ENCODE assay signal across 5 cellular contexts in genomic region chr5:177417081-177417480, GRCh38. TPM values are rescaled to one million over a fixed set of nuclear protein-coding genes. Genes with fewer than 3 reads are reported as not detected.
"Had no signal": no experiment of that assay in that cellular context is flagged by ENCODE, and none has a peak within 500 bp of the region (broad histone marks: within the 10 kb centered on the region; RNA-seq: fewer than 3 reads in every experiment).

No MANE protein-coding gene starts in this region.

RNA-seq across cellular contexts. Expression of gene PFN3, which starts 16.6 kb away (rescaled TPM):
- total RNA-seq: H1, H9, HepG2, HT1080 had no signal

RNA-seq across cellular contexts. Expression of gene SLC34A1, which starts 32.8 kb away (rescaled TPM):
- total RNA-seq: GM23338, H1, H9 had no signal
